ENCODE assay signal across 13 cellular contexts in genomic region chr17:45667591-45668171, GRCh38.
DNase-seq lines count a peak whose midpoint lies in the region; ATAC-seq and TF ChIP-seq lines count a peak whose summit lies in the region.
"Had no signal": no experiment of that assay in that cellular context is flagged by ENCODE, and none has a peak within 500 bp of the region (broad histone marks: within the 10 kb centered on the region; RNA-seq: fewer than 3 reads in every experiment).

No MANE protein-coding gene starts in this region.

- BruUV-seq in Calu3 (replicated peaks; lab: Mats Ljungman, UMichigan), result no TSS peak

- no peak overlapping the region for H3K4ac ChIP-seq in neuronal stem cell (ENCODE audit: low read length)

- no peak overlapping the region for H3K4me3 Mint-ChIP-seq in natural killer cell treated with Interleukin-12 subunit alpha and Interleukin-12 subunit beta and Interleukin-15 and Interleukin-18, amount 100 ng/mL, for 72 hours
- H3K4me3 Mint-ChIP-seq in natural killer cell, result no peak overlapping the region
- no peak overlapping the region for H3K4me3 Mint-ChIP-seq in chondrocyte (ENCODE audit: unreplicated experiment)
- no peak overlapping the region for H3K4me3 Mint-ChIP-seq in Calu3 (ENCODE audit: low read depth, unreplicated experiment)
- H3K4me3 Mint-ChIP-seq: CD4-positive, CD25-positive, alpha-beta regulatory T cell had no signal

- no peak overlapping the region for H3K14ac ChIP-seq in neuronal stem cell (ENCODE audit: low read length)

- H3K9ac ChIP-seq in neuronal stem cell (ENCODE audit: low read depth, low read length, poor library complexity), result no peak overlapping the region
- H3K9ac ChIP-seq: BLaER1 treated with 17β-estradiol and CSF1 and Interleukin-3, amounts not matched to agents 10 nM and 100 nM had no signal

- H2BK15ac ChIP-seq in neuronal stem cell (ENCODE audit: low read length), result no peak overlapping the region

- no peak overlapping the region for H3K4me2 ChIP-seq in neuronal stem cell (ENCODE audit: insufficient read depth, low read length, poor library complexity, severe bottlenecking)
- H3K4me2 ChIP-seq: BLaER1 treated with 17β-estradiol and CSF1 and Interleukin-3, amounts not matched to agents 10 nM and 100 nM had no signal

- POLR2A ChIA-PET in GM10248 (lab: Yijun Ruan, JAX), result no interaction called here

- H4K8ac ChIP-seq in neuronal stem cell (ENCODE audit: low read depth, low read length), result no peak overlapping the region

- intact Hi-C loops in natural killer cell (cut with micrococcal nuclease), result no loop called here
- intact Hi-C loops in Calu3 (cut with micrococcal nuclease; ENCODE audit: unreplicated experiment), result no loop called here
- intact Hi-C loops in ovary (cut with DNase I), result no loop called here

- H2BK12ac ChIP-seq in neuronal stem cell (ENCODE audit: low read length), result no peak overlapping the region

- H3K36me3 Mint-ChIP-seq in natural killer cell treated with Interleukin-12 subunit alpha and Interleukin-12 subunit beta and Interleukin-15 and Interleukin-18, amount 100 ng/mL, for 72 hours, result no peaks in the 10 kb centered on the region
- H3K36me3 Mint-ChIP-seq in natural killer cell (no peaks in the 10 kb centered on the region), chondrocyte (ENCODE audit: low read depth) (no peaks in the 10 kb centered on the region), Calu3 (ENCODE audit: insufficient read depth, unreplicated experiment) (no peaks in the 10 kb centered on the region)
- H3K36me3 Mint-ChIP-seq: CD4-positive, CD25-positive, alpha-beta regulatory T cell had no signal

- ATAC-seq in natural killer cell treated with Interleukin-12 subunit alpha and Interleukin-12 subunit beta and Interleukin-15 and Interleukin-18, amount 100 ng/mL, for 72 hours, result no peak
- ATAC-seq in natural killer cell, result no peak
- ATAC-seq: HCT116 had no signal

- no peak for TF ChIP-seq CTCF in natural killer cell (IDR thresholded peaks at IDR 0.05)
- TF ChIP-seq CTCF in chondrocyte (IDR thresholded peaks at IDR 0.05), result no peak
- no peak for TF ChIP-seq CTCF in Calu3 (IDR thresholded peaks at IDR 0.05; ENCODE audit: unreplicated experiment)
- TF ChIP-seq CTCF in GM10248 (IDR thresholded peaks at IDR 0.05; ENCODE audit: control extremely low read depth, extremely low read depth, low read depth, missing control alignments), result no peak
- TF ChIP-seq CTCF in ovary (IDR thresholded peaks at IDR 0.05), result no peak

- no peak overlapping the region for H3K23ac ChIP-seq in neuronal stem cell (ENCODE audit: low read depth, low read length, poor library complexity)

- no peak overlapping the region for H2BK120ac ChIP-seq in neuronal stem cell (ENCODE audit: low read depth, low read length)

- H4K91ac ChIP-seq in neuronal stem cell (ENCODE audit: low read depth, low read length, poor library complexity), result no peak overlapping the region

- WGBS in neuronal stem cell (ENCODE audit: extremely low coverage in 2 of 2, insufficient read length in 2 of 2, insufficient replicate concordance in 1 of 2), 2 donors, result no CpG with 5 or more reads among the region's 6 CpGs
- WGBS in ovary, 3 donors, result 52 to 54% (median 54%) methylated on average over 6 of the region's 6 CpGs

- H3K4me3 ChIP-seq in neuronal stem cell (ENCODE audit: low read length in 2 of 2) (no peak overlapping the region), ovary (no peak overlapping the region)
- H3K4me3 ChIP-seq: BLaER1 treated with 17β-estradiol and CSF1 and Interleukin-3, amounts not matched to agents 10 nM and 100 nM had no signal

- TF ChIP-seq POLR2A in ovary (IDR thresholded peaks at IDR 0.05), result no peak

- H3K9me3 ChIP-seq in neuronal stem cell (replicated peaks in 1 of 2; ENCODE audit: control insufficient read depth in 2 of 2, insufficient read depth in 1 of 2, low read depth in 1 of 2, low read length in 2 of 2), result no peaks in the 10 kb centered on the region
- H3K9me3 ChIP-seq in ovary, result no peaks in the 10 kb centered on the region

- no peaks in the 10 kb centered on the region for H3K79me1 ChIP-seq in neuronal stem cell (ENCODE audit: low read depth, low read length)

- no peaks in the 10 kb centered on the region for H3K36me3 ChIP-seq in neuronal stem cell (replicated peaks in 1 of 2; ENCODE audit: control insufficient read depth in 2 of 2, insufficient read depth in 2 of 2, low read length in 2 of 2)
- no peaks in the 10 kb centered on the region for H3K36me3 ChIP-seq in ovary
- H3K36me3 ChIP-seq: BLaER1 treated with 17β-estradiol and CSF1 and Interleukin-3, amounts not matched to agents 10 nM and 100 nM had no signal

- H3K27me3 Mint-ChIP-seq in natural killer cell treated with Interleukin-12 subunit alpha and Interleukin-12 subunit beta and Interleukin-15 and Interleukin-18, amount 100 ng/mL, for 72 hours, result peaks cover 12 to 15% of the 10 kb centered on the region in 2 donors
- peaks cover 4 to 9% of the 10 kb centered on the region in 2 donors for H3K27me3 Mint-ChIP-seq in natural killer cell (ENCODE audit: low read depth in 2 of 2)
- peaks cover 50% of the 10 kb centered on the region for H3K27me3 Mint-ChIP-seq in chondrocyte (ENCODE audit: low read depth)
- H3K27me3 Mint-ChIP-seq in Calu3 (ENCODE audit: unreplicated experiment), result peaks cover 86% of the 10 kb centered on the region

- CTCF ChIA-PET in Calu3 (lab: Charles Lee), result interaction anchor here (1.8 kb wide), 1 partner anchor 163 kb away, joined by 4 read pairs; no protein-coding TSS in a partner anchor
- CTCF ChIA-PET in GM10248 (lab: Yijun Ruan, JAX), result interaction anchor here (1.2 to 1.7 kb wide), 2 partner anchors 20 to 28 kb away, joined by 3 to 6 read pairs; no protein-coding TSS in a partner anchor

- H3K4me1 ChIP-seq in neuronal stem cell (ENCODE audit: control insufficient read depth in 2 of 2, insufficient read depth in 1 of 2, low read depth in 1 of 2, low read length in 2 of 2) (peaks cover 0 to 2% of the 10 kb centered on the region in 2 donors), ovary (ENCODE audit: insufficient read depth) (no peaks in the 10 kb centered on the region)

- H2AFZ ChIP-seq in neuronal stem cell (ENCODE audit: low read length), result no peak overlapping the region

- peak; percentile 34 for DNase-seq in natural killer cell treated with Interleukin-12 subunit alpha and Interleukin-12 subunit beta and Interleukin-15 and Interleukin-18, amount 100 ng/mL, for 72 hours (ENCODE audit: low spot score)
- DNase-seq in natural killer cell (no peak), chondrocyte (ENCODE audit: low spot score) (peak; percentile 57), neuronal stem cell (ENCODE audit: low spot score) (no peak), Calu3 (no peak), GM10248 (ENCODE audit: extremely low spot score) (no peak), ovary (no peak)
- DNase-seq: ACHN; CD4-positive, CD25-positive, alpha-beta regulatory T cell; DMS 273 treated with DMSO at 0.1 percent for 48 hours; IMR-90 had no signal

- no peak overlapping the region for H2BK5ac ChIP-seq in neuronal stem cell (ENCODE audit: low read length)

- H3K9me3 Mint-ChIP-seq in natural killer cell treated with Interleukin-12 subunit alpha and Interleukin-12 subunit beta and Interleukin-15 and Interleukin-18, amount 100 ng/mL, for 72 hours, result no peaks in the 10 kb centered on the region
- H3K9me3 Mint-ChIP-seq in natural killer cell, result no peaks in the 10 kb centered on the region
- H3K9me3 Mint-ChIP-seq in chondrocyte (ENCODE audit: low read depth), result peaks cover 1% of the 10 kb centered on the region
- H3K9me3 Mint-ChIP-seq in Calu3 (ENCODE audit: low read depth, unreplicated experiment), result no peaks in the 10 kb centered on the region

- H3K27ac Mint-ChIP-seq in natural killer cell treated with Interleukin-12 subunit alpha and Interleukin-12 subunit beta and Interleukin-15 and Interleukin-18, amount 100 ng/mL, for 72 hours, result no peak overlapping the region
- H3K27ac Mint-ChIP-seq in natural killer cell (no peak overlapping the region), chondrocyte (ENCODE audit: unreplicated experiment) (no peak overlapping the region), Calu3 (ENCODE audit: unreplicated experiment) (no peak overlapping the region)

- H3K18ac ChIP-seq in neuronal stem cell (ENCODE audit: low read length), result peak overlapping the region; percentile 77

- H3K27me3 ChIP-seq in neuronal stem cell (ENCODE audit: control insufficient read depth in 3 of 3, insufficient read depth in 3 of 3, low read depth in 1 of 3, low read length in 3 of 3) (peaks cover 0 to 4% (median 0%) of the 10 kb centered on the region in 3 experiments), ovary (no peaks in the 10 kb centered on the region)
- H3K27me3 ChIP-seq: BLaER1 treated with 17β-estradiol and CSF1 and Interleukin-3, amounts not matched to agents 10 nM and 100 nM had no signal

- no peak for TF ChIP-seq EP300 in ovary (IDR thresholded peaks at IDR 0.05)

- peaks cover 0 to 3% of the 10 kb centered on the region in 2 donors for H3K4me1 Mint-ChIP-seq in natural killer cell treated with Interleukin-12 subunit alpha and Interleukin-12 subunit beta and Interleukin-15 and Interleukin-18, amount 100 ng/mL, for 72 hours (ENCODE audit: low read depth in 2 of 2)
- H3K4me1 Mint-ChIP-seq in natural killer cell (peaks cover 0 to 10% of the 10 kb centered on the region in 2 donors), chondrocyte (ENCODE audit: low read depth) (no peaks in the 10 kb centered on the region), Calu3 (ENCODE audit: low read depth, unreplicated experiment) (no peaks in the 10 kb centered on the region)

- H3K27ac ChIP-seq in neuronal stem cell (replicated peaks; ENCODE audit: low read length) (no peak overlapping the region), ovary (no peak overlapping the region)
- H3K27ac ChIP-seq: BLaER1 treated with 17β-estradiol and CSF1 and Interleukin-3, amounts not matched to agents 10 nM and 100 nM had no signal

- H2AK5ac ChIP-seq in neuronal stem cell (ENCODE audit: low read depth, low read length), result no peak overlapping the region

Comparison
In these comparisons a context has a peak if more than half of its experiments do, and no peak if none do; other contexts are left out.
1. DNase-seq: peak in natural killer cell treated with Interleukin-12 subunit alpha and Interleukin-12 subunit beta and Interleukin-15 and Interleukin-18, amount 100 ng/mL, for 72 hours (single experiment) and chondrocyte (single experiment); none in natural killer cell (single experiment), neuronal stem cell (single experiment), Calu3 (single experiment), GM10248 (single experiment) and ovary (0 of 5).